Comparison of ENCODE assay signal across 1 cellular context in the genomic region with DNA sequence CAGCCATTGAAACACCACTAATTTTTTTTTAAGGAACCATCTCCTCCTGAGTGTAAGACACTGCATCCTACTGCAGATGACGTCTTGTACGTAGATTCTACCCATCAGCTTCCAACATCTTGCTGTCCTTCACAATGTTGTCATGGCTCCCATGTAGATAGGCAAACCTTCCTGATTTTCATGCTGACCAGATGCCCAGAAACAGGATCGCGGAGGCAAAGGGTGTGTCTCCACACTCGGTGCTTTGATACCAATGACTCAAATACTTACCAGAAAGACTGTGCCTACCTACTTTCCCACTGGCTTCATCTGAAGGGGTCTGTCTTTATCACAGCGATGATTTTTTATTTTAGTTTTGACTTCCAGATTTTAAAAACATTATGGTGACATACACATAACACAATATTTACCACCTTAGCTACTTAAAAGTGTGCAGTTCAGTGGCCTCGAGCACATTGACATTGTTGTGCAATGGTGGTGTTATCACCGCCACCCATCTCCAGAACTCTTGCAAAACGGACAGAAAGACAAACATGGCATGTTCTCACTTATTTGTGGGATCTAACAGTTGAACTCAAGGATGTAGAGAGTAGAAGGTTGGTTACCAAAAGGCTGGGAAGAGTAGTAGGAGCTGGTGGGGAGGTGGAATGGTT.
TF ChIP-seq lines count a peak whose summit lies in the region.

No MANE protein-coding gene starts in this region.

TF ChIP-seq in HepG2, 621 proteins besides CTCF, POLR2A, EP300 and RAD21 (continued from another document and continues in another):
- TF ChIP-seq ZNF607 (CRISPR knock-in tag; IDR thresholded peaks at IDR 0.05; ENCODE audit: borderline replicate concordance), result no peak; the same call in 1 of the 2 replicates
- TF ChIP-seq GATAD1 (CRISPR knock-in tag; IDR thresholded peaks at IDR 0.05), result peak; percentile 82
- TF ChIP-seq, protein P1, sequence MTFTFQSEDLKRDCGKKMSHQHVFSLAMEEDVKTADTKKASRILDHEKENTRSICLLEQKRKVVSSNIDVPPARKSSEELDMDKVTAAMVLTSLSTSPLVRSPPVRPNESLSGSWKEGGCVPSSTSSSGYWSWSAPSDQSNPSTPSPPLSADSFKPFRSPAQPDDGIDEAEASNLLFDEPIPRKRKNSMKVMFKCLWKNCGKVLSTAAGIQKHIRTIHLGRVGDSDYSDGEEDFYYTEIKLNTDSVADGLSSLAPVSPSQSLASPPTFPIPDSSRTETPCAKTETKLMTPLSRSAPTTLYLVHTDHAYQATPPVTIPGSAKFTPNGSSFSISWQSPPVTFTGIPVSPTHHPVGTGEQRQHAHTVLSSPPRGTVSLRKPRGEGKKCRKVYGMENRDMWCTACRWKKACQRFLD (CRISPR knock-in tag; IDR thresholded peaks at IDR 0.05; ENCODE audit: borderline replicate concordance), result no peak
- no peak for TF ChIP-seq NFYB (CRISPR knock-in tag; IDR thresholded peaks at IDR 0.05)
- TF ChIP-seq, protein P2, sequence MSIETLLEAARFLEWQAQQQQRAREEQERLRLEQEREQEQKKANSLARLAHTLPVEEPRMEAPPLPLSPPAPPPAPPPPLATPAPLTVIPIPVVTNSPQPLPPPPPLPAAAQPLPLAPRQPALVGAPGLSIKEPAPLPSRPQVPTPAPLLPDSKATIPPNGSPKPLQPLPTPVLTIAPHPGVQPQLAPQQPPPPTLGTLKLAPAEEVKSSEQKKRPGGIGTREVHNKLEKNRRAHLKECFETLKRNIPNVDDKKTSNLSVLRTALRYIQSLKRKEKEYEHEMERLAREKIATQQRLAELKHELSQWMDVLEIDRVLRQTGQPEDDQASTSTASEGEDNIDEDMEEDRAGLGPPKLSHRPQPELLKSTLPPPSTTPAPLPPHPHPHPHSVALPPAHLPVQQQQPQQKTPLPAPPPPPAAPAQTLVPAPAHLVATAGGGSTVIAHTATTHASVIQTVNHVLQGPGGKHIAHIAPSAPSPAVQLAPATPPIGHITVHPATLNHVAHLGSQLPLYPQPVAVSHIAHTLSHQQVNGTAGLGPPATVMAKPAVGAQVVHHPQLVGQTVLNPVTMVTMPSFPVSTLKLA (IDR thresholded peaks at IDR 0.05), result no peak
- TF ChIP-seq ZNF570 (CRISPR knock-in tag; IDR thresholded peaks at IDR 0.05; ENCODE audit: borderline replicate concordance), result no peak
- 0 out of 2 replicates have a peak, but pooled peaks have one; percentile 68 for TF ChIP-seq AKAP8 (CRISPR knock-in tag; IDR thresholded peaks at IDR 0.05)
- TF ChIP-seq PPARG (CRISPR knock-in tag; conservative IDR thresholded peaks at IDR 0.05), result peak; percentile 94
- TF ChIP-seq, protein P3, sequence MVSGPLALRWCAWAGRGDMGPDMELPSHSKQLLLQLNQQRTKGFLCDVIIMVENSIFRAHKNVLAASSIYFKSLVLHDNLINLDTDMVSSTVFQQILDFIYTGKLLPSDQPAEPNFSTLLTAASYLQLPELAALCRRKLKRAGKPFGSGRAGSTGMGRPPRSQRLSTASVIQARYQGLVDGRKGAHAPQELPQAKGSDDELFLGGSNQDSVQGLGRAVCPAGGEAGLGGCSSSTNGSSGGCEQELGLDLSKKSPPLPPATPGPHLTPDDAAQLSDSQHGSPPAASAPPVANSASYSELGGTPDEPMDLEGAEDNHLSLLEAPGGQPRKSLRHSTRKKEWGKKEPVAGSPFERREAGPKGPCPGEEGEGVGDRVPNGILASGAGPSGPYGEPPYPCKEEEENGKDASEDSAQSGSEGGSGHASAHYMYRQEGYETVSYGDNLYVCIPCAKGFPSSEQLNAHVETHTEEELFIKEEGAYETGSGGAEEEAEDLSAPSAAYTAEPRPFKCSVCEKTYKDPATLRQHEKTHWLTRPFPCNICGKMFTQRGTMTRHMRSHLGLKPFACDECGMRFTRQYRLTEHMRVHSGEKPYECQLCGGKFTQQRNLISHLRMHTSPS (CRISPR knock-in tag; IDR thresholded peaks at IDR 0.05; ENCODE audit: low read depth), result 0 out of 2 replicates have a peak, but pooled peaks have one; percentile 57
- peak; percentile 93 for TF ChIP-seq ZMYM4 (CRISPR knock-in tag; IDR thresholded peaks at IDR 0.05)
- TF ChIP-seq IRX3 (CRISPR knock-in tag; IDR thresholded peaks at IDR 0.05; ENCODE audit: borderline replicate concordance, low read depth), result 0 out of 2 replicates have a peak, but pooled peaks have one; percentile 53
- no peak for TF ChIP-seq ZNF567 (CRISPR knock-in tag; IDR thresholded peaks at IDR 0.05; ENCODE audit: borderline replicate concordance)
- TF ChIP-seq, protein P4, sequence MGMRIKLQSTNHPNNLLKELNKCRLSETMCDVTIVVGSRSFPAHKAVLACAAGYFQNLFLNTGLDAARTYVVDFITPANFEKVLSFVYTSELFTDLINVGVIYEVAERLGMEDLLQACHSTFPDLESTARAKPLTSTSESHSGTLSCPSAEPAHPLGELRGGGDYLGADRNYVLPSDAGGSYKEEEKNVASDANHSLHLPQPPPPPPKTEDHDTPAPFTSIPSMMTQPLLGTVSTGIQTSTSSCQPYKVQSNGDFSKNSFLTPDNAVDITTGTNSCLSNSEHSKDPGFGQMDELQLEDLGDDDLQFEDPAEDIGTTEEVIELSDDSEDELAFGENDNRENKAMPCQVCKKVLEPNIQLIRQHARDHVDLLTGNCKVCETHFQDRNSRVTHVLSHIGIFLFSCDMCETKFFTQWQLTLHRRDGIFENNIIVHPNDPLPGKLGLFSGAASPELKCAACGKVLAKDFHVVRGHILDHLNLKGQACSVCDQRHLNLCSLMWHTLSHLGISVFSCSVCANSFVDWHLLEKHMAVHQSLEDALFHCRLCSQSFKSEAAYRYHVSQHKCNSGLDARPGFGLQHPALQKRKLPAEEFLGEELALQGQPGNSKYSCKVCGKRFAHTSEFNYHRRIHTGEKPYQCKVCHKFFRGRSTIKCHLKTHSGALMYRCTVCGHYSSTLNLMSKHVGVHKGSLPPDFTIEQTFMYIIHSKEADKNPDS (CRISPR knock-in tag; IDR thresholded peaks at IDR 0.05), result no peak
- TF ChIP-seq ZNF34 (CRISPR knock-in tag; IDR thresholded peaks at IDR 0.05; ENCODE audit: borderline replicate concordance), result 0 out of 2 replicates have a peak, but pooled peaks have one; percentile 40
- TF ChIP-seq, protein P5, sequence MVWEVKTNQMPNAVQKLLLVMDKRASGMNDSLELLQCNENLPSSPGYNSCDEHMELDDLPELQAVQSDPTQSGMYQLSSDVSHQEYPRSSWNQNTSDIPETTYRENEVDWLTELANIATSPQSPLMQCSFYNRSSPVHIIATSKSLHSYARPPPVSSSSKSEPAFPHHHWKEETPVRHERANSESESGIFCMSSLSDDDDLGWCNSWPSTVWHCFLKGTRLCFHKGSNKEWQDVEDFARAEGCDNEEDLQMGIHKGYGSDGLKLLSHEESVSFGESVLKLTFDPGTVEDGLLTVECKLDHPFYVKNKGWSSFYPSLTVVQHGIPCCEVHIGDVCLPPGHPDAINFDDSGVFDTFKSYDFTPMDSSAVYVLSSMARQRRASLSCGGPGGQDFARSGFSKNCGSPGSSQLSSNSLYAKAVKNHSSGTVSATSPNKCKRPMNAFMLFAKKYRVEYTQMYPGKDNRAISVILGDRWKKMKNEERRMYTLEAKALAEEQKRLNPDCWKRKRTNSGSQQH (CRISPR knock-in tag; IDR thresholded peaks at IDR 0.05; ENCODE audit: low read depth), result peak; percentile 89
- TF ChIP-seq, protein P6, sequence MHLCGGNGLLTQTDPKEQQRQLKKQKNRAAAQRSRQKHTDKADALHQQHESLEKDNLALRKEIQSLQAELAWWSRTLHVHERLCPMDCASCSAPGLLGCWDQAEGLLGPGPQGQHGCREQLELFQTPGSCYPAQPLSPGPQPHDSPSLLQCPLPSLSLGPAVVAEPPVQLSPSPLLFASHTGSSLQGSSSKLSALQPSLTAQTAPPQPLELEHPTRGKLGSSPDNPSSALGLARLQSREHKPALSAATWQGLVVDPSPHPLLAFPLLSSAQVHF (CRISPR knock-in tag; IDR thresholded peaks at IDR 0.05), result no peak
- peak; percentile 78 for TF ChIP-seq ZNF780A (CRISPR knock-in tag; IDR thresholded peaks at IDR 0.05)
- peak; percentile 99 for TF ChIP-seq RCOR2 (CRISPR knock-in tag; IDR thresholded peaks at IDR 0.05)
- TF ChIP-seq, protein P7, sequence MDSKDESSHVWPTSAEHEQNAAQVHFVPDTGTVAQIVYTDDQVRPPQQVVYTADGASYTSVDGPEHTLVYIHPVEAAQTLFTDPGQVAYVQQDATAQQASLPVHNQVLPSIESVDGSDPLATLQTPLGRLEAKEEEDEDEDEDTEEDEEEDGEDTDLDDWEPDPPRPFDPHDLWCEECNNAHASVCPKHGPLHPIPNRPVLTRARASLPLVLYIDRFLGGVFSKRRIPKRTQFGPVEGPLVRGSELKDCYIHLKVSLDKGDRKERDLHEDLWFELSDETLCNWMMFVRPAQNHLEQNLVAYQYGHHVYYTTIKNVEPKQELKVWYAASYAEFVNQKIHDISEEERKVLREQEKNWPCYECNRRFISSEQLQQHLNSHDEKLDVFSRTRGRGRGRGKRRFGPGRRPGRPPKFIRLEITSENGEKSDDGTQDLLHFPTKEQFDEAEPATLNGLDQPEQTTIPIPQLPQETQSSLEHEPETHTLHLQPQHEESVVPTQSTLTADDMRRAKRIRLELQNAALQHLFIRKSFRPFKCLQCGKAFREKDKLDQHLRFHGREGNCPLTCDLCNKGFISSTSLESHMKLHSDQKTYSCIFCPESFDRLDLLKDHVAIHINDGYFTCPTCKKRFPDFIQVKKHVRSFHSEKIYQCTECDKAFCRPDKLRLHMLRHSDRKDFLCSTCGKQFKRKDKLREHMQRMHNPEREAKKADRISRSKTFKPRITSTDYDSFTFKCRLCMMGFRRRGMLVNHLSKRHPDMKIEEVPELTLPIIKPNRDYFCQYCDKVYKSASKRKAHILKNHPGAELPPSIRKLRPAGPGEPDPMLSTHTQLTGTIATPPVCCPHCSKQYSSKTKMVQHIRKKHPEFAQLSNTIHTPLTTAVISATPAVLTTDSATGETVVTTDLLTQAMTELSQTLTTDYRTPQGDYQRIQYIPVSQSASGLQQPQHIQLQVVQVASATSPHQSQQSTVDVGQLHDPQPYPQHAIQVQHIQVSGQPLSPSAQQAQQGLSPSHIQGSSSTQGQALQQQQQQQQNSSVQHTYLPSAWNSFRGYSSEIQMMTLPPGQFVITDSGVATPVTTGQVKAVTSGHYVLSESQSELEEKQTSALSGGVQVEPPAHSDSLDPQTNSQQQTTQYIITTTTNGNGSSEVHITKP (CRISPR knock-in tag; IDR thresholded peaks at IDR 0.05; ENCODE audit: low read depth), result peak; percentile 84
- TF ChIP-seq ZNF350 (CRISPR knock-in tag; IDR thresholded peaks at IDR 0.05; ENCODE audit: borderline replicate concordance, low read depth), result no peak
- no peak for TF ChIP-seq GPN1 (CRISPR knock-in tag; IDR thresholded peaks at IDR 0.05; ENCODE audit: borderline replicate concordance)
- TF ChIP-seq, protein P8, sequence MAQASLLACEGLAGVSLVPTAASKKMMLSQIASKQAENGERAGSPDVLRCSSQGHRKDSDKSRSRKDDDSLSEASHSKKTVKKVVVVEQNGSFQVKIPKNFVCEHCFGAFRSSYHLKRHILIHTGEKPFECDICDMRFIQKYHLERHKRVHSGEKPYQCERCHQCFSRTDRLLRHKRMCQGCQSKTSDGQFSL (CRISPR knock-in tag; IDR thresholded peaks at IDR 0.05), result no peak
- TF ChIP-seq, protein P9, sequence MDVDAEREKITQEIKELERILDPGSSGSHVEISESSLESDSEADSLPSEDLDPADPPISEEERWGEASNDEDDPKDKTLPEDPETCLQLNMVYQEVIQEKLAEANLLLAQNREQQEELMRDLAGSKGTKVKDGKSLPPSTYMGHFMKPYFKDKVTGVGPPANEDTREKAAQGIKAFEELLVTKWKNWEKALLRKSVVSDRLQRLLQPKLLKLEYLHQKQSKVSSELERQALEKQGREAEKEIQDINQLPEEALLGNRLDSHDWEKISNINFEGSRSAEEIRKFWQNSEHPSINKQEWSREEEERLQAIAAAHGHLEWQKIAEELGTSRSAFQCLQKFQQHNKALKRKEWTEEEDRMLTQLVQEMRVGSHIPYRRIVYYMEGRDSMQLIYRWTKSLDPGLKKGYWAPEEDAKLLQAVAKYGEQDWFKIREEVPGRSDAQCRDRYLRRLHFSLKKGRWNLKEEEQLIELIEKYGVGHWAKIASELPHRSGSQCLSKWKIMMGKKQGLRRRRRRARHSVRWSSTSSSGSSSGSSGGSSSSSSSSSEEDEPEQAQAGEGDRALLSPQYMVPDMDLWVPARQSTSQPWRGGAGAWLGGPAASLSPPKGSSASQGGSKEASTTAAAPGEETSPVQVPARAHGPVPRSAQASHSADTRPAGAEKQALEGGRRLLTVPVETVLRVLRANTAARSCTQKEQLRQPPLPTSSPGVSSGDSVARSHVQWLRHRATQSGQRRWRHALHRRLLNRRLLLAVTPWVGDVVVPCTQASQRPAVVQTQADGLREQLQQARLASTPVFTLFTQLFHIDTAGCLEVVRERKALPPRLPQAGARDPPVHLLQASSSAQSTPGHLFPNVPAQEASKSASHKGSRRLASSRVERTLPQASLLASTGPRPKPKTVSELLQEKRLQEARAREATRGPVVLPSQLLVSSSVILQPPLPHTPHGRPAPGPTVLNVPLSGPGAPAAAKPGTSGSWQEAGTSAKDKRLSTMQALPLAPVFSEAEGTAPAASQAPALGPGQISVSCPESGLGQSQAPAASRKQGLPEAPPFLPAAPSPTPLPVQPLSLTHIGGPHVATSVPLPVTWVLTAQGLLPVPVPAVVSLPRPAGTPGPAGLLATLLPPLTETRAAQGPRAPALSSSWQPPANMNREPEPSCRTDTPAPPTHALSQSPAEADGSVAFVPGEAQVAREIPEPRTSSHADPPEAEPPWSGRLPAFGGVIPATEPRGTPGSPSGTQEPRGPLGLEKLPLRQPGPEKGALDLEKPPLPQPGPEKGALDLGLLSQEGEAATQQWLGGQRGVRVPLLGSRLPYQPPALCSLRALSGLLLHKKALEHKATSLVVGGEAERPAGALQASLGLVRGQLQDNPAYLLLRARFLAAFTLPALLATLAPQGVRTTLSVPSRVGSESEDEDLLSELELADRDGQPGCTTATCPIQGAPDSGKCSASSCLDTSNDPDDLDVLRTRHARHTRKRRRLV (CRISPR knock-in tag; IDR thresholded peaks at IDR 0.05), result no peak
- TF ChIP-seq SRSF4 (IDR thresholded peaks at IDR 0.05; ENCODE audit: low read depth, low read length, poor library complexity, severe bottlenecking), result no peak
- TF ChIP-seq KDM2A (CRISPR knock-in tag; IDR thresholded peaks at IDR 0.05; ENCODE audit: borderline replicate concordance, low read depth), result peak; percentile 54; the same call in 1 of the 2 replicates
- TF ChIP-seq, protein P10, sequence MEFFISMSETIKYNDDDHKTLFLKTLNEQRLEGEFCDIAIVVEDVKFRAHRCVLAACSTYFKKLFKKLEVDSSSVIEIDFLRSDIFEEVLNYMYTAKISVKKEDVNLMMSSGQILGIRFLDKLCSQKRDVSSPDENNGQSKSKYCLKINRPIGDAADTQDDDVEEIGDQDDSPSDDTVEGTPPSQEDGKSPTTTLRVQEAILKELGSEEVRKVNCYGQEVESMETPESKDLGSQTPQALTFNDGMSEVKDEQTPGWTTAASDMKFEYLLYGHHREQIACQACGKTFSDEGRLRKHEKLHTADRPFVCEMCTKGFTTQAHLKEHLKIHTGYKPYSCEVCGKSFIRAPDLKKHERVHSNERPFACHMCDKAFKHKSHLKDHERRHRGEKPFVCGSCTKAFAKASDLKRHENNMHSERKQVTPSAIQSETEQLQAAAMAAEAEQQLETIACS (CRISPR knock-in tag; IDR thresholded peaks at IDR 0.05), result no peak
- no peak for TF ChIP-seq KLF12 (CRISPR knock-in tag; IDR thresholded peaks at IDR 0.05; ENCODE audit: borderline replicate concordance)
- TF ChIP-seq HNRNPLL (IDR thresholded peaks at IDR 0.05; ENCODE audit: low read depth, low read length, poor library complexity, severe bottlenecking), result no peak
- TF ChIP-seq, protein P11, sequence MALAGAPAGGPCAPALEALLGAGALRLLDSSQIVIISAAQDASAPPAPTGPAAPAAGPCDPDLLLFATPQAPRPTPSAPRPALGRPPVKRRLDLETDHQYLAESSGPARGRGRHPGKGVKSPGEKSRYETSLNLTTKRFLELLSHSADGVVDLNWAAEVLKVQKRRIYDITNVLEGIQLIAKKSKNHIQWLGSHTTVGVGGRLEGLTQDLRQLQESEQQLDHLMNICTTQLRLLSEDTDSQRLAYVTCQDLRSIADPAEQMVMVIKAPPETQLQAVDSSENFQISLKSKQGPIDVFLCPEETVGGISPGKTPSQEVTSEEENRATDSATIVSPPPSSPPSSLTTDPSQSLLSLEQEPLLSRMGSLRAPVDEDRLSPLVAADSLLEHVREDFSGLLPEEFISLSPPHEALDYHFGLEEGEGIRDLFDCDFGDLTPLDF (CRISPR knock-in tag; IDR thresholded peaks at IDR 0.05), result no peak
- TF ChIP-seq TCF7L2 (IDR thresholded peaks at IDR 0.05; ENCODE audit: low read depth, low read length), result peak; percentile 58
